ENCODE assay signal across 15 cellular contexts in the genomic region with DNA sequence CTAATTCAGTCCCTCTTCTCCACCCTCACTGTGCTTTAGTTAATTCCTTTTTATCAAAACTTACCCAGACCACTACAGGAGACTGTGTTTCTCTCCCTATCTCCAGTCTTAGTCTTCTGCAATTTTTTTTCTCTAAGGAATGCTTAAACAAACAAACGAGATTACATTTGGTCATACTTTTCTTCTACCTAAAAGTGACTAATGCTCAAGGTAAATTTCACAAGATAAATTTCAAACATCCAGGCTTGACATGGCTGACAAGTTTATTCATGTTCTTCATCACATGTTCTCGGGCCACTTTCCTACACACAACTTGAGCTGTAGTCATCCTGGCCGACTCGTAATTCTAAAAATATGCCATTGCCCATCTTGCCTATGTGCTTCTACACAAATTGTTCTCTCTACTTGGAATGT. TPM values are rescaled to one million over a fixed set of nuclear protein-coding genes. Genes with fewer than 3 reads are reported as not detected.
DNase-seq lines count a peak whose midpoint lies in the region; ATAC-seq and TF ChIP-seq lines count a peak whose summit lies in the region.
"Had no signal": no experiment of that assay in that cellular context is flagged by ENCODE, and none has a peak within 500 bp of the region (broad histone marks: within the 10 kb centered on the region; RNA-seq: fewer than 3 reads in every experiment).

No MANE protein-coding gene starts in this region.

- H3K4me1 Mint-ChIP-seq in Calu3 (ENCODE audit: low read depth, unreplicated experiment): peaks cover 59% of the 10 kb centered on the region
- H3K4me1 Mint-ChIP-seq in activated naive CD8-positive, alpha-beta T cell treated with anti-CD3 and anti-CD28 coated beads, Interleukin-2, amount 50 U/mL, for 24 hours: peaks cover 10% of the 10 kb centered on the region

- H3F3A ChIP-seq in PC-9 (ENCODE audit: insufficient read depth, low read depth): peaks cover 42% of the 10 kb centered on the region

- ATAC-seq in activated naive CD8-positive, alpha-beta T cell treated with anti-CD3 and anti-CD28 coated beads, Interleukin-2, amount 50 U/mL, for 24 hours: no peak
- no peak for ATAC-seq in stimulated activated naive CD8-positive, alpha-beta T cell treated with anti-CD3 and anti-CD28 coated beads, Interleukin-15, Interleukin-2, amounts not matched to agents 100 U/mL and 50 U/mL, for 24 hours
- no peak for ATAC-seq in gastroesophageal sphincter
- ATAC-seq: activated CD4-positive, CD25-positive, alpha-beta regulatory T cell treated with anti-CD3 and anti-CD28 coated beads, Interleukin-2, amount 50 U/mL, for 24 hours had no signal

- H3K4me3 ChIP-seq in PC-9: peak overlapping the region; percentile 31; the same call in 1 of the 2 replicates
- H3K4me3 ChIP-seq in esophagus (ENCODE audit: low read depth in 1 of 2, low read length in 2 of 2): peak overlapping the region in 1 of 2 donors; percentile 8
- H3K4me3 ChIP-seq in gastroesophageal sphincter: no peak overlapping the region
- H3K4me3 ChIP-seq: skin epidermis had no signal

- no peak for TF ChIP-seq EP300 in gastroesophageal sphincter (IDR thresholded peaks at IDR 0.05)

- no peak for TF ChIP-seq CTCF in Calu3 (IDR thresholded peaks at IDR 0.05; ENCODE audit: unreplicated experiment)
- no peak for TF ChIP-seq CTCF in PC-9 (conservative IDR thresholded peaks at IDR 0.05)
- TF ChIP-seq CTCF in gastroesophageal sphincter (IDR thresholded peaks at IDR 0.05): no peak

- BruUV-seq in Calu3 (replicated peaks; lab: Mats Ljungman, UMichigan) (no TSS peak), PC-9 (replicated peaks; lab: Mats Ljungman, UMichigan) (no TSS peak)

- peak overlapping the region; percentile 37 for H3K27ac Mint-ChIP-seq in Calu3 (ENCODE audit: unreplicated experiment)
- H3K27ac Mint-ChIP-seq in activated naive CD8-positive, alpha-beta T cell treated with anti-CD3 and anti-CD28 coated beads, Interleukin-2, amount 50 U/mL, for 24 hours: no peak overlapping the region
- H3K27ac Mint-ChIP-seq: activated naive CD8-positive, alpha-beta T cell had no signal

- no peaks in the 10 kb centered on the region for H3K36me3 ChIP-seq in PC-9 (ENCODE audit: low read depth)
- no peaks in the 10 kb centered on the region for H3K36me3 ChIP-seq in esophagus (ENCODE audit: control insufficient read depth in 2 of 2, insufficient read depth in 2 of 2, low read length in 1 of 2)
- H3K36me3 ChIP-seq in gastroesophageal sphincter: no peaks in the 10 kb centered on the region

- H3K36me3 Mint-ChIP-seq in Calu3 (ENCODE audit: insufficient read depth, unreplicated experiment): peaks cover 5% of the 10 kb centered on the region
- H3K36me3 Mint-ChIP-seq in activated naive CD8-positive, alpha-beta T cell treated with anti-CD3 and anti-CD28 coated beads, Interleukin-2, amount 50 U/mL, for 24 hours (ENCODE audit: low read depth): no peaks in the 10 kb centered on the region
- H3K36me3 Mint-ChIP-seq: activated naive CD8-positive, alpha-beta T cell had no signal

- H2AFZ ChIP-seq in PC-9: peak overlapping the region; percentile 44

- H3K27me3 ChIP-seq in PC-9 (ENCODE audit: insufficient read depth, low read depth): no peaks in the 10 kb centered on the region
- no peaks in the 10 kb centered on the region for H3K27me3 ChIP-seq in esophagus (ENCODE audit: control insufficient read depth in 1 of 2, insufficient read depth in 2 of 2, low read length in 2 of 2)
- H3K27me3 ChIP-seq in gastroesophageal sphincter: no peaks in the 10 kb centered on the region

- H3K4me1 ChIP-seq in PC-9 (replicated peaks; ENCODE audit: insufficient read depth): peaks cover 84% of the 10 kb centered on the region
- H3K4me1 ChIP-seq in esophagus (ENCODE audit: control insufficient read depth in 2 of 2, insufficient read depth in 2 of 2, low read length in 1 of 2): no peaks in the 10 kb centered on the region
- no peaks in the 10 kb centered on the region for H3K4me1 ChIP-seq in gastroesophageal sphincter

- no peaks in the 10 kb centered on the region for H3K27me3 Mint-ChIP-seq in Calu3 (ENCODE audit: unreplicated experiment)
- peaks cover 9% of the 10 kb centered on the region for H3K27me3 Mint-ChIP-seq in activated naive CD8-positive, alpha-beta T cell treated with anti-CD3 and anti-CD28 coated beads, Interleukin-2, amount 50 U/mL, for 24 hours

- H4K20me1 ChIP-seq in PC-9 (ENCODE audit: insufficient read depth): no peaks in the 10 kb centered on the region

- peak; percentile 21 for DNase-seq in Calu3
- peak; percentile 75 to 100 for DNase-seq in PC-9
- peak; percentile 42 for DNase-seq in non-pigmented ciliary epithelial cell (ENCODE audit: low read depth)
- DNase-seq in NCI-H1694 (lab: John Stamatoyannopoulos, UW): no peak
- no peak for DNase-seq in activated naive CD8-positive, alpha-beta T cell treated with anti-CD3 and anti-CD28 coated beads, Interleukin-2, amount 50 U/mL, for 24 hours
- DNase-seq in stimulated activated naive CD8-positive, alpha-beta T cell treated with anti-CD3 and anti-CD28 coated beads, Interleukin-15, Interleukin-2, amounts not matched to agents 100 U/mL and 50 U/mL, for 24 hours: no peak
- DNase-seq: cerebellar nuclear complex; NCI-H1436 treated with DMSO at 0.1 percent for 48 hours; NCI-H510A treated with DMSO at 0.1 percent for 48 hours; stimulated activated naive CD4-positive, alpha-beta T cell treated with Interleukin-2 at 50 U/mL for 16 hours had no signal

- peaks cover 8% of the 10 kb centered on the region; the same call in 1 of the 2 replicates for H3K79me2 ChIP-seq in PC-9 (ENCODE audit: low read depth)

- CTCF ChIA-PET in Calu3 (lab: Charles Lee) (interaction anchor here (0.7 to 0.9 kb wide), 3 partner anchors 18 to 977 kb away, joined by 3 to 4 read pairs (median 3); no protein-coding TSS in a partner anchor), PC-9 (lab: Charles Lee) (no interaction called here)

- no peaks in the 10 kb centered on the region for H3K9me3 ChIP-seq in PC-9 (ENCODE audit: insufficient read depth, low read depth)
- no peaks in the 10 kb centered on the region for H3K9me3 ChIP-seq in esophagus (ENCODE audit: control insufficient read depth in 2 of 2, insufficient read depth in 1 of 2, low read depth in 1 of 2, low read length in 1 of 2)
- no peaks in the 10 kb centered on the region for H3K9me3 ChIP-seq in gastroesophageal sphincter

- POLR2A ChIA-PET in PC-9 (lab: Charles Lee; ENCODE audit: unreplicated experiment): interaction anchor here (0.6 to 0.8 kb wide), 5 partner anchors 13 to 132 kb away, joined by 3 to 10 read pairs (median 7); no protein-coding TSS in a partner anchor

- intact Hi-C loops in Calu3 (cut with micrococcal nuclease; ENCODE audit: unreplicated experiment) (loop anchor here (5.0 kb wide), 1 partner anchor 40 kb away; no protein-coding TSS in a partner anchor), PC-9 (cut with micrococcal nuclease; ENCODE audit: unreplicated experiment) (loop anchor here (1.0 kb wide), 4 partner anchors 23 to 128 kb away; no protein-coding TSS in a partner anchor)

- peak overlapping the region; percentile 82 for H3K27ac ChIP-seq in PC-9
- peak overlapping the region; percentile 70 to 84 for H3K27ac ChIP-seq in esophagus (ENCODE audit: low read depth in 2 of 2, low read length in 1 of 2)
- no peak overlapping the region for H3K27ac ChIP-seq in gastroesophageal sphincter

- H3K4me2 ChIP-seq in PC-9: peak overlapping the region; percentile 69

- H3K9me2 ChIP-seq in PC-9 (ENCODE audit: insufficient read depth): no peaks in the 10 kb centered on the region

- H3K4me3 Mint-ChIP-seq in Calu3 (ENCODE audit: low read depth, unreplicated experiment): peak overlapping the region; percentile 36
- no peak overlapping the region for H3K4me3 Mint-ChIP-seq in activated naive CD8-positive, alpha-beta T cell treated with anti-CD3 and anti-CD28 coated beads, Interleukin-2, amount 50 U/mL, for 24 hours
- H3K4me3 Mint-ChIP-seq: activated naive CD8-positive, alpha-beta T cell had no signal

- peaks cover 6% of the 10 kb centered on the region for H3K9me3 Mint-ChIP-seq in Calu3 (ENCODE audit: low read depth, unreplicated experiment)
- H3K9me3 Mint-ChIP-seq in activated naive CD8-positive, alpha-beta T cell treated with anti-CD3 and anti-CD28 coated beads, Interleukin-2, amount 50 U/mL, for 24 hours: no peaks in the 10 kb centered on the region

- no peak for TF ChIP-seq POLR2A in gastroesophageal sphincter (IDR thresholded peaks at IDR 0.05)

- WGBS in esophagus, 2 donors: 44 to 58% methylated on average over 4 of the region's 4 CpGs
- WGBS in gastroesophageal sphincter (ENCODE audit: low coverage in 1 of 2), 2 donors: 59 to 76% methylated on average over 4 of the region's 4 CpGs

RNA-seq across cellular contexts. Expression of gene ACSL3, which starts 23.2 kb away (rescaled TPM):
- total RNA-seq in Calu3 (2022) (167 and 168 TPM in 2 replicates), PC-9 (2021) (300 and 446 TPM in 2 replicates), gastroesophageal sphincter (10 to 100 TPM; 46.5 to 71.6 (median 52.1) TPM)
- 10 to 100 TPM; 21.4 to 43.9 TPM for polyA plus RNA-seq in esophagus

Comparison
In these comparisons a context has a peak if more than half of its experiments do, and no peak if none do; other contexts are left out.
1. DNase-seq: peak in Calu3 (single experiment), PC-9 (2 of 2) and non-pigmented ciliary epithelial cell (single experiment); none in NCI-H1694 (single experiment), activated naive CD8-positive, alpha-beta T cell treated with anti-CD3 and anti-CD28 coated beads, Interleukin-2, amount 50 U/mL, for 24 hours (single experiment) and stimulated activated naive CD8-positive, alpha-beta T cell treated with anti-CD3 and anti-CD28 coated beads, Interleukin-15, Interleukin-2, amounts not matched to agents 100 U/mL and 50 U/mL, for 24 hours (single experiment).
2. H3K27ac ChIP-seq: peak in PC-9 (single experiment) and esophagus (2 of 2); none in gastroesophageal sphincter (0 of 4).